14 cellular contexts compared by ENCODE assay signal in the genomic region with DNA sequence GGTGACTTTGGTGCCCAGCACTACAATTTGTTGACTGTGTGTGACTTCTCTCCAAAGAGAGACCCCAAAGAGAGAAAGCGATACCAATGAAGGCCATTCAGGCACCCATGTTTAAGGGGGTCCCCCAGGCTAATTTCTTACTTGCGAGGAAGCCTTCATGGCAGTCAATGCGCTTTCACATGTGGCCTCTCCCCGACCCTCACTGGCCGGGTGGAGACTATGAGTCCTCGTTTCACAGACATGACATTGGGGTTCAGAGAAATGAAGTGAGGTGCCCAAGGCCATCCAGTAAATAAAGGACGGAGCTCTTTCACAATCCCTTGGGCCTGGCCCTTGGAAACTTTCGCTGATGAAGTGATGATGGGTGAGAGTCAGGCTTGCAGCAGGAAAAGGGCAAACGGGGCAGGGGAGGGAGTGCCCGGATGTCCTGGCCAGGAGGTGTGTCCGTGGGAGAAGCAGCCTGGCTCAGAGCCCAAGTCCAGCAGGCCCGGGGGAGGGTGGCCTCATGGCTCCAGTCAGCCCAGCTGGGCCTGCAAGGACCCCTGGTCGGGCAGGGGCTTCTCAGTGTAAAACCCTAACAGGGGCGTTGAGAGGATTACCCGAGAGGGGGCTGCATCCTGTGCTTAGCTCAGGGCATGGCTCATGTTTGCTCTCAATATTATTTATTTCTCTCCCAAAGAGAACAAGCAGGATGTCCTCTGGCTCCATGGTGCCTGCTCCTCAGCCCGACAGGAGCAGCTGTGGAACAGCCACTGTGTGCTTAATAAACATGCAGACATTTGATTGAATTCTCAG. TPM values are rescaled to one million over a fixed set of nuclear protein-coding genes. Genes with fewer than 3 reads are reported as not detected.
DNase-seq lines count a peak whose midpoint lies in the region; ATAC-seq and TF ChIP-seq lines count a peak whose summit lies in the region.
"Had no signal": no experiment of that assay in that cellular context is flagged by ENCODE, and none has a peak within 500 bp of the region (broad histone marks: within the 10 kb centered on the region; RNA-seq: fewer than 3 reads in every experiment).

No MANE protein-coding gene starts in this region.

- 0 out of 2 replicates have a peak overlapping the region, but pooled peaks have one; percentile 23 for H2AFZ ChIP-seq in PC-3 (ENCODE audit: low read length)
- H2AFZ ChIP-seq in mesenchymal stem cell (ENCODE audit: low read depth, low read length) = no peak overlapping the region

- H4K91ac ChIP-seq in mesenchymal stem cell (ENCODE audit: low read length) = no peak overlapping the region

- no peak overlapping the region for H2AK5ac ChIP-seq in mesenchymal stem cell (ENCODE audit: low read length, severe bottlenecking)

- no peak overlapping the region for H3K4ac ChIP-seq in mesenchymal stem cell (ENCODE audit: low read depth in 1 of 2, low read length in 2 of 2)

- H3K36me3 ChIP-seq in PC-3 (ENCODE audit: low read depth, low read length) (no peaks in the 10 kb centered on the region), heart left ventricle (no peaks in the 10 kb centered on the region), mesenchymal stem cell (ENCODE audit: control insufficient read depth in 1 of 2, insufficient read depth in 2 of 2, low read depth in 1 of 2, low read length in 2 of 2) (no peaks in the 10 kb centered on the region)

- intact Hi-C loops in PC-3 (cut with micrococcal nuclease) (loop anchor here (5.0 to 10.0 kb wide), 2 partner anchors 270 to 512 kb away; no protein-coding TSS in a partner anchor), heart left ventricle (cut with DNase I) (loop anchor here in 8 of 10 donors (5.0 to 10.0 kb wide), 6 partner anchors 138 to 690 kb away; partner anchors contain the start of gene MED13 (in 5 of the 8))

- H3K9me2 ChIP-seq in PC-3 (replicated peaks; ENCODE audit: low read length) = no peaks in the 10 kb centered on the region

- no peak overlapping the region for H3K14ac ChIP-seq in mesenchymal stem cell (ENCODE audit: low read length in 2 of 2)

- no peak overlapping the region for H3K27ac Mint-ChIP-seq in osteocyte (ENCODE audit: unreplicated experiment)
- H3K27ac Mint-ChIP-seq: activated T-helper 1 cell treated with anti-CD3 and anti-CD28 coated beads, Interleukin-12 subunit alpha, Interleukin-12 subunit beta, Interleukin-2, Interleukin-4 antibody, amounts not matched to agents 30 ng/mL and 10 ng/mL and 1 ng/mL, durations not matched to agents 14 hours and 24 hours and 36 hours had no signal

- no peaks in the 10 kb centered on the region for H3K27me3 ChIP-seq in PC-3 (ENCODE audit: low read length)
- H3K27me3 ChIP-seq in heart left ventricle = peaks cover 0 to 37% (median 8%) of the 10 kb centered on the region in 9 donors
- peaks cover 0 to 15% of the 10 kb centered on the region in 2 experiments for H3K27me3 ChIP-seq in mesenchymal stem cell (ENCODE audit: control insufficient read depth in 1 of 2, insufficient read depth in 1 of 2, low read length in 2 of 2)

- no peak overlapping the region for H3K23ac ChIP-seq in mesenchymal stem cell (ENCODE audit: low read length in 2 of 2)

- BruUV-seq in PC-3 (replicated peaks; lab: Mats Ljungman, UMichigan) = no TSS peak

- no peak overlapping the region for H2BK12ac ChIP-seq in mesenchymal stem cell (ENCODE audit: low read length in 2 of 2)

- no peaks in the 10 kb centered on the region for H3K9me3 Mint-ChIP-seq in osteocyte (ENCODE audit: unreplicated experiment)
- H3K9me3 Mint-ChIP-seq: activated T-helper 1 cell treated with anti-CD3 and anti-CD28 coated beads, Interleukin-12 subunit alpha, Interleukin-12 subunit beta, Interleukin-2, Interleukin-4 antibody, amounts not matched to agents 30 ng/mL and 10 ng/mL and 1 ng/mL, durations not matched to agents 14 hours and 24 hours and 36 hours had no signal

- H3K27ac ChIP-seq in PC-3 (ENCODE audit: low read length) (no peak overlapping the region), heart left ventricle (peak overlapping the region in 2 of 12 donors; percentile 10 to 81), mesenchymal stem cell (ENCODE audit: low read length, poor library complexity, severe bottlenecking) (no peak overlapping the region)

- TF ChIP-seq CTCF in PC-3 (conservative IDR thresholded peaks at IDR 0.05; ENCODE audit: low read depth, low read length) (no peak), heart left ventricle (IDR thresholded peaks at IDR 0.05) (no peak), osteocyte (IDR thresholded peaks at IDR 0.05) (no peak)

- 49 to 68% (median 64%) methylated on average over 12 to 16 of the region's 16 CpGs for WGBS in heart left ventricle, 4 donors
- 80% methylated on average over 16 of the region's 16 CpGs for WGBS in mesenchymal stem cell

- no peak overlapping the region for H2BK5ac ChIP-seq in mesenchymal stem cell (ENCODE audit: low read depth, low read length, poor library complexity, severe bottlenecking)

- no peak overlapping the region for H2BK15ac ChIP-seq in mesenchymal stem cell (ENCODE audit: low read depth, poor library complexity, severe bottlenecking)

- POLR2A ChIA-PET in PC-3 (lab: Charles Lee; ENCODE audit: unreplicated experiment) = no interaction called here

- TF ChIP-seq POLR2A in heart left ventricle (IDR thresholded peaks at IDR 0.05) = no peak

- no peak overlapping the region for H3K4me3 Mint-ChIP-seq in osteocyte (ENCODE audit: unreplicated experiment)
- H3K4me3 Mint-ChIP-seq: activated T-helper 1 cell treated with anti-CD3 and anti-CD28 coated beads, Interleukin-12 subunit alpha, Interleukin-12 subunit beta, Interleukin-2, Interleukin-4 antibody, amounts not matched to agents 30 ng/mL and 10 ng/mL and 1 ng/mL, durations not matched to agents 14 hours and 24 hours and 36 hours had no signal

- H3K4me3 ChIP-seq in PC-3 (ENCODE audit: low read length) (no peak overlapping the region), heart left ventricle (no peak overlapping the region), mesenchymal stem cell (ENCODE audit: insufficient read depth in 1 of 2, low read depth in 1 of 2, low read length in 2 of 2) (no peak overlapping the region)

- no peaks in the 10 kb centered on the region for H3K36me3 Mint-ChIP-seq in osteocyte (ENCODE audit: unreplicated experiment)

- no peak overlapping the region for H4K8ac ChIP-seq in mesenchymal stem cell (ENCODE audit: low read length)

- peaks cover 6% of the 10 kb centered on the region for H3K27me3 Mint-ChIP-seq in osteocyte (ENCODE audit: unreplicated experiment)

- no peaks in the 10 kb centered on the region for H4K20me1 ChIP-seq in PC-3 (ENCODE audit: low read length)

- peaks cover 9% of the 10 kb centered on the region for H3K79me2 ChIP-seq in PC-3 (ENCODE audit: low read length)

- H3K4me1 ChIP-seq in PC-3 (ENCODE audit: insufficient read depth, low read length) = peaks cover 25% of the 10 kb centered on the region
- peaks cover 0 to 69% (median 36%) of the 10 kb centered on the region in 12 donors for H3K4me1 ChIP-seq in heart left ventricle
- H3K4me1 ChIP-seq in mesenchymal stem cell (ENCODE audit: control insufficient read depth, insufficient read depth, low read depth, low read length) = peaks cover 29% of the 10 kb centered on the region

- no peak overlapping the region for H2BK120ac ChIP-seq in mesenchymal stem cell (ENCODE audit: low read depth, low read length)

- CTCF ChIA-PET in PC-3 (lab: Charles Lee) = interaction anchor here (0.7 to 2.9 kb wide), 5 partner anchors 147 to 512 kb away, joined by 3 to 47 read pairs (median 6); no protein-coding TSS in a partner anchor

- H3K4me1 Mint-ChIP-seq in osteocyte (ENCODE audit: unreplicated experiment) = peaks cover 28% of the 10 kb centered on the region

- ATAC-seq in PC-3 (no peak), heart left ventricle (no peak)

- no peaks in the 10 kb centered on the region for H3F3A ChIP-seq in PC-3 (ENCODE audit: low read length, unreplicated experiment)

- H3K79me1 ChIP-seq in mesenchymal stem cell (replicated peaks; ENCODE audit: low read length, poor library complexity, severe bottlenecking) = peaks cover 2% of the 10 kb centered on the region

- H3K9ac ChIP-seq in PC-3 (ENCODE audit: low read length) = no peak overlapping the region
- no peak overlapping the region for H3K9ac ChIP-seq in mesenchymal stem cell (ENCODE audit: low read length)

- H3K4me2 ChIP-seq in PC-3 (ENCODE audit: low read length) (peak overlapping the region; percentile 52), mesenchymal stem cell (ENCODE audit: low read length, poor library complexity, severe bottlenecking) (no peak overlapping the region)

- no peak overlapping the region for H3K18ac ChIP-seq in mesenchymal stem cell (ENCODE audit: low read depth in 1 of 2, low read length in 2 of 2)

- peak; percentile 72 for DNase-seq in AG08396 (ENCODE audit: low spot score)
- peak; percentile 34 for DNase-seq in PC-3
- DNase-seq in heart left ventricle = peak in 3 of 5 donors; percentile 32 to 54 (median 40)
- DNase-seq in osteocyte (ENCODE audit: extremely low spot score, unreplicated experiment) = peak; percentile 76
- DNase-seq in CD1c-positive myeloid dendritic cell (ENCODE audit: extremely low spot score) = no peak
- DNase-seq in GM19238 (ENCODE audit: insufficient read length, low spot score) = no peak
- DNase-seq in mesenchymal stem cell = no peak
- no peak for DNase-seq in activated CD4-positive, CD25-positive, alpha-beta regulatory T cell treated with anti-CD3 and anti-CD28 coated beads, Interleukin-2, amount 50 U/mL, for 72 hours
- DNase-seq: ACHN; activated CD4-positive, alpha-beta T cell treated with anti-CD3 and anti-CD28 coated beads for 4 hours; MV-4-11 had no signal

- no peaks in the 10 kb centered on the region for H3K9me3 ChIP-seq in PC-3 (ENCODE audit: low read length)
- H3K9me3 ChIP-seq in heart left ventricle = no peaks in the 10 kb centered on the region
- H3K9me3 ChIP-seq in mesenchymal stem cell (ENCODE audit: control insufficient read depth, low read length) = no peaks in the 10 kb centered on the region

RNA-seq across cellular contexts. Expression of gene TBX2, which starts 14.7 kb away (rescaled TPM):
- 7.1 and 8.5 TPM in 2 replicates for total RNA-seq in PC-3 (2014; rRNA removed)
- total RNA-seq in heart left ventricle = 10 to 100 TPM in 7 of 9 donors, 1 to 10 TPM in 2; 7.0 to 23.0 (median 13.6) TPM
- 10 to 100 TPM in 1 of 2 donors, 1 to 10 TPM in 1; 9.6 to 13.4 TPM for polyA plus RNA-seq in heart left ventricle
- total RNA-seq in osteocyte = 24.6 and 25.9 TPM in 2 replicates
- polyA plus RNA-seq in mesenchymal stem cell (2013, experiment 1 of 2) = 118 TPM
- 123 TPM for polyA plus RNA-seq in mesenchymal stem cell (2013, experiment 2 of 2)
- total RNA-seq: activated T-helper 1 cell treated with anti-CD3 and anti-CD28 coated beads, Interleukin-12 subunit alpha, Interleukin-12 subunit beta, Interleukin-2, Interleukin-4 antibody, amounts not matched to agents 30 ng/mL and 10 ng/mL and 1 ng/mL, durations not matched to agents 14 hours and 24 hours and 36 hours had no signal

RNA-seq across cellular contexts. Expression of gene TBX4, which starts 37.9 kb away (rescaled TPM):
- total RNA-seq in PC-3 (2014; rRNA removed) (not detected in 2 replicates), heart left ventricle (under 1 TPM in 3 of 9 donors, not detected in 6; 0.09 to 0.29 (median 0.10) TPM), osteocyte (not detected in 2 replicates)
- polyA plus RNA-seq in heart left ventricle = under 1 TPM in 1 of 2 donors, not detected in 1; 0.07 TPM
- polyA plus RNA-seq in mesenchymal stem cell (2013, experiment 1 of 2) = not detected
- polyA plus RNA-seq in mesenchymal stem cell (2013, experiment 2 of 2) = not detected
- total RNA-seq: activated T-helper 1 cell treated with anti-CD3 and anti-CD28 coated beads, Interleukin-12 subunit alpha, Interleukin-12 subunit beta, Interleukin-2, Interleukin-4 antibody, amounts not matched to agents 30 ng/mL and 10 ng/mL and 1 ng/mL, durations not matched to agents 14 hours and 24 hours and 36 hours; fibroblast of villous mesenchyme; HT1080 had no signal

Comparison
In these comparisons a context has a peak if more than half of its experiments do, and no peak if none do; other contexts are left out.
1. DNase-seq: peak in AG08396 (single experiment), PC-3 (single experiment), heart left ventricle (3 of 5) and osteocyte (single experiment); none in CD1c-positive myeloid dendritic cell (single experiment), GM19238 (single experiment), mesenchymal stem cell (single experiment) and activated CD4-positive, CD25-positive, alpha-beta regulatory T cell treated with anti-CD3 and anti-CD28 coated beads, Interleukin-2, amount 50 U/mL, for 72 hours (single experiment).